8 cellular contexts compared by ENCODE assay signal in the genomic region with DNA sequence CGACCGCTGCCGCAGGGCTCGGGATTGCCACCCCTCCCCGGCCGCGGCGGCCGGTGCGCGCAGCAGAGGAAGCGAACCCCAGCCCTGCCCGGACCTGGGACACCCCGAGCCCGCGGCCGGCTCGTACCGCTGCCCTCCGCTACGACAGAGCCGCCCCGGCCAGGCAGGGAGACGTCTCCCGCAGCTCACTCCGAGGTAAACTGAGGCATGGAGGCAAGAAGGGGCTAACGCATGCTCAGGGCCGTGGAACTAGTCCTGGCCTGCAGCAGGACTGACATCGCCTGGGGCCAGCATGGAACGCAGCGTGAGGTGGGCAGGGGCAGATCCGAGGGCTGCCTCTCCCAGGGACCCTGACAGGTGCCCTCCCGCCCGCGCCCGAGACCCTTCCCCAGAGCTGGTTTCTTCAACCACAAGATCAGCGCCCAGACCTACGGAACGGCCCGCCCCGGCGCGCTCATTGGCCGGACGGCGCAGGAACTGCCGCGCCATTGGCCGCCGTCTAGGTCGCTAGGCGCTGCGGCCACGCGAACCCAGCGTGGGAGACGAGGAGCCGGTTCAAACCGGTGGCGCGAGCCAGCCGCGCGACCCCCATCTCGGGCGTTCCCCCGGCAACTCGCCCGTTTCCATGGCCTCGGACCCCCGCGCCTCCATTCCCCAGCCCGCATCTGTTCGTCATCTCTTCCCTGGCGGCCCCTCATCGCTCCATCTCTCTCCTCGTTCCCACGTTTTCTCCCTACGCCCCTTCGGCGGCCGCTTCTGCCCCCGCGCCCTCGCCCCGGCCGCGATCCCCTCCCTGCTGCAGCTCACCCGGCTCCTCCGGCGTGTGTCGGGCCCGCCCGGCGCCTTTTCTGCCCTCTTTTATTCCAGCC. TPM values are rescaled to one million over a fixed set of nuclear protein-coding genes. Genes with fewer than 3 reads are reported as not detected.
A peak's percentile ranks its signal among the peaks of the same experiment; 100 is the strongest.
DNase-seq lines count a peak whose midpoint lies in the region; ATAC-seq, FAIRE-seq and TF ChIP-seq lines count a peak whose summit lies in the region.

A gene (minus strand): TSS at position 848 of the 869 bp plus-strand sequence. CDS start 960 bp downstream, outside the sequence.

- intact Hi-C loops in esophagus squamous epithelium (cut with DNase I) = loop anchor here (2.0 kb wide), 1 partner anchor 53 kb away; no protein-coding TSS in a partner anchor

- peak; percentile 98 for FAIRE-seq in HTR-8/SVneo (lab: Jason Lieb, UNC)

- 0 to 1% methylated on average over 45 to 47 of the region's 95 CpGs for WGBS in esophagus squamous epithelium, 2 donors

- POLR2A ChIA-PET in CD8-positive, alpha-beta memory T cell (lab: Charles Lee) = interaction anchor here (0.5 to 2.3 kb wide), 10 partner anchors 9 to 351 kb away, joined by 3 to 7 read pairs (median 4); a partner anchor contains a TSS

- CTCF ChIA-PET in CD8-positive, alpha-beta memory T cell (lab: Charles Lee) = interaction anchor here (0.6 to 5.7 kb wide), 4 partner anchors 16 to 263 kb away, joined by 4 to 49 read pairs (median 8); a partner anchor contains a TSS

- no peak for TF ChIP-seq CTCF in esophagus squamous epithelium (IDR thresholded peaks at IDR 0.05)

- peak within 1 kb of the TSS; percentile 75 to 94 (median 86) for H3K27ac Mint-ChIP-seq in CD8-positive, alpha-beta memory T cell

- ATAC-seq in GM19463 (IDR thresholded peaks at IDR 0.05; ENCODE audit: unreplicated experiment) = peak; percentile 55

- H3K27me3 ChIP-seq in CD8-positive, alpha-beta memory T cell (ENCODE audit: insufficient read depth, low read length, poor library complexity, severe bottlenecking) = no peaks in the 10 kb centered on the region
- H3K27me3 ChIP-seq in esophagus squamous epithelium (peaks cover 0 to 25% (median 0%) of the 10 kb centered on the region in 4 donors), muscle layer of colon (ENCODE audit: control insufficient read depth in 1 of 2, insufficient read depth in 2 of 2, low read length in 2 of 2) (no peaks in the 10 kb centered on the region)

- H3K36me3 Mint-ChIP-seq in CD8-positive, alpha-beta memory T cell = peaks cover 0 to 7% (median 2%) of the 10 kb centered on the region in 3 donors

- H3K27me3 Mint-ChIP-seq in CD8-positive, alpha-beta memory T cell = peaks cover 0 to 4% of the 10 kb centered on the region in 2 donors

- H3K4me1 Mint-ChIP-seq in CD8-positive, alpha-beta memory T cell = peaks cover 10 to 24% (median 11%) of the 10 kb centered on the region in 3 donors

- peak within 1 kb of the TSS; percentile 68 for H3K9ac ChIP-seq in muscle layer of colon (ENCODE audit: low read length)

- H3K9me3 ChIP-seq in CD8-positive, alpha-beta memory T cell (ENCODE audit: low read length) = no peaks in the 10 kb centered on the region
- H3K9me3 ChIP-seq in esophagus squamous epithelium = no peaks in the 10 kb centered on the region
- no peaks in the 10 kb centered on the region for H3K9me3 ChIP-seq in muscle layer of colon (ENCODE audit: low read length)

- H3K4me3 ChIP-seq in CD8-positive, alpha-beta memory T cell (ENCODE audit: low read length) = peak within 1 kb of the TSS; percentile 77
- H3K4me3 ChIP-seq in esophagus squamous epithelium = peak within 1 kb of the TSS; percentile 60 to 96 (median 74)
- H3K4me3 ChIP-seq in muscle layer of colon (ENCODE audit: low read depth in 1 of 2, low read length in 2 of 2) = peak within 1 kb of the TSS; percentile 86 to 90

- TF ChIP-seq POLR2A in esophagus squamous epithelium (IDR thresholded peaks at IDR 0.05) = peak in 1 of 4 donors; percentile 44

- H3K9me3 Mint-ChIP-seq in CD8-positive, alpha-beta memory T cell = peaks cover 0 to 2% (median 0%) of the 10 kb centered on the region in 5 donors

- peak within 1 kb of the TSS; percentile 91 to 97 (median 94) for H3K4me3 Mint-ChIP-seq in CD8-positive, alpha-beta memory T cell

- H3K27ac ChIP-seq in CD8-positive, alpha-beta memory T cell (ENCODE audit: low read depth, low read length) = peak within 1 kb of the TSS; percentile 69
- H3K27ac ChIP-seq in esophagus squamous epithelium (peak within 1 kb of the TSS; percentile 76 to 95 (median 88)), muscle layer of colon (ENCODE audit: low read depth, low read length) (peak within 1 kb of the TSS; percentile 88)

- peak; percentile 62 to 80 (median 73) for DNase-seq in CD8-positive, alpha-beta memory T cell
- peak; percentile 95 for DNase-seq in HTR-8/SVneo (ENCODE audit: insufficient read length, low spot score)
- DNase-seq in OCI-M1 (lab: John Stamatoyannopoulos, UW) = peak; percentile 92
- peak; percentile 65 for DNase-seq in activated T-helper 1 cell treated with Interleukin-2 at 50 U/mL for 16 hours (ENCODE audit: low read depth)
- no peak for DNase-seq in esophagus squamous epithelium (lab: John Stamatoyannopoulos, UW)
- peak; percentile 51 to 52 for DNase-seq in stimulated activated CD8-positive, alpha-beta memory T cell treated with anti-CD3 and anti-CD28 coated beads, Interleukin-7, amount 100 ng/mL, for 1 hour (ENCODE audit: low read depth in 2 of 2)

- H3K36me3 ChIP-seq in CD8-positive, alpha-beta memory T cell (ENCODE audit: insufficient read depth, low read length) = no peaks in the 10 kb centered on the region
- H3K36me3 ChIP-seq in esophagus squamous epithelium (no peaks in the 10 kb centered on the region), muscle layer of colon (ENCODE audit: insufficient read depth, low read length) (no peaks in the 10 kb centered on the region)

- H3K4me1 ChIP-seq in CD8-positive, alpha-beta memory T cell (ENCODE audit: insufficient read depth, low read length) = peaks cover 17% of the 10 kb centered on the region
- H3K4me1 ChIP-seq in esophagus squamous epithelium (peaks cover 20 to 74% (median 28%) of the 10 kb centered on the region in 3 donors), muscle layer of colon (ENCODE audit: insufficient read depth, low read length) (peaks cover 22% of the 10 kb centered on the region)

RNA-seq across cellular contexts. Expression of the gene that starts here (rescaled TPM):
- total RNA-seq in CD8-positive, alpha-beta memory T cell = 10 to 100 TPM in 1 of 2 experiments, 1 to 10 TPM in 1; 9.0 to 10.2 TPM
- 1.6 TPM for polyA plus RNA-seq in CD8-positive, alpha-beta memory T cell
- total RNA-seq in esophagus squamous epithelium = 10 to 100 TPM in 1 of 4 donors, 1 to 10 TPM in 3; 2.5 to 12.4 (median 5.3) TPM
